20 cellular contexts compared by ENCODE assay signal in the genomic region with DNA sequence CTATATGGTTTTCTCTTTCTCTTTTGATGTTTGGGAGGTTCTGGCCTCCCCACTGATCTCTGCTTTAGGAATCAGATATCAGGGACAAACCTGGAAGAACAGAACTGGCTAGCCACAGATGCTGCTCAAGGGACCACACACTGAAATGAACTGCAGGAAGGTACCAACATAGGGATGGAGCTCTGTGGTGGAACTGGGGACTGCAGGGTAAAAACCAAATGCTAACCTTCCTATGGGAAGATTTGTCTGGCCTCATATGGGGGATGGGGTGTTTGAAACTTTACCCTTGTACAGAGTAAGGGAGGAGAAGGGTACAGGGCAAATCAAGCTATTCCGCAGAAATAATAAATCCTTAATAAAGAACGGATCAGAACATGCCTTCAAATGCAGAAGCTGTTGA. TPM values are rescaled to one million over a fixed set of nuclear protein-coding genes. Genes with fewer than 3 reads are reported as not detected.
A peak's percentile ranks its signal among the peaks of the same experiment; 100 is the strongest.
DNase-seq lines count a peak whose midpoint lies in the region; ATAC-seq, FAIRE-seq and TF ChIP-seq lines count a peak whose summit lies in the region.
"Had no signal": no experiment of that assay in that cellular context is flagged by ENCODE, and none has a peak within 500 bp of the region (broad histone marks: within the 10 kb centered on the region; RNA-seq: fewer than 3 reads in every experiment).

No MANE protein-coding gene starts in this region.

- no peak overlapping the region for H2AFZ ChIP-seq in HepG2 (ENCODE audit: low read length)

- peak; percentile 48 for ATAC-seq in HepG2
- ATAC-seq in right lobe of liver = no peak

- H3K4me2 ChIP-seq in HepG2 (ENCODE audit: low read depth, low read length) = no peak overlapping the region

- no peak for TF ChIP-seq CTCF in HepG2 (CRISPR knock-in tag; IDR thresholded peaks at IDR 0.05)
- TF ChIP-seq CTCF in right lobe of liver (IDR thresholded peaks at IDR 0.05) = no peak
- no peak for TF ChIP-seq CTCF in spleen (IDR thresholded peaks at IDR 0.05 in 8 of 11, conservative IDR thresholded peaks at IDR 0.05 in 3 of 11)

- TF ChIP-seq POLR2A in HepG2 (IDR thresholded peaks at IDR 0.05; ENCODE audit: insufficient read depth in 1 of 2, low read depth in 2 of 2, low read length in 2 of 2) (no peak), right lobe of liver (IDR thresholded peaks at IDR 0.05) (no peak), spleen (IDR thresholded peaks at IDR 0.05) (no peak)

- no peak overlapping the region for H3K4me3 ChIP-seq in HepG2 (replicated peaks in 1 of 3; ENCODE audit: insufficient read depth in 1 of 3, low read depth in 2 of 3, low read length in 3 of 3)
- no peak overlapping the region for H3K4me3 ChIP-seq in right lobe of liver
- H3K4me3 ChIP-seq in spleen = no peak overlapping the region
- H3K4me3 ChIP-seq: SJSA1 had no signal

- H3K4me1 ChIP-seq in HepG2 (ENCODE audit: insufficient read depth, low read length) (no peaks in the 10 kb centered on the region), right lobe of liver (no peaks in the 10 kb centered on the region), spleen (no peaks in the 10 kb centered on the region)
- H3K4me1 ChIP-seq: SJSA1 had no signal

- CTCF ChIA-PET in HepG2 (lab: Yijun Ruan, JAX; ENCODE audit: low intra/inter-chr PET ratio, low total read pairs) = no interaction called here

- H3K79me2 ChIP-seq in HepG2 (ENCODE audit: insufficient read depth, low read length) = no peaks in the 10 kb centered on the region

- H3K27me3 ChIP-seq in HepG2 (ENCODE audit: control insufficient read depth in 1 of 2, insufficient read depth in 2 of 2, low read length in 2 of 2) (no peaks in the 10 kb centered on the region), right lobe of liver (no peaks in the 10 kb centered on the region), spleen (replicated peaks in 1 of 7) (no peaks in the 10 kb centered on the region)

- TF ChIP-seq EP300 in HepG2 (IDR thresholded peaks at IDR 0.05; ENCODE audit: low read depth in 2 of 2, low read length in 2 of 2) (no peak), HepG2 (CRISPR knock-in tag; IDR thresholded peaks at IDR 0.05; ENCODE audit: borderline replicate concordance) (no peak)

- H3K27ac ChIP-seq in HepG2 (ENCODE audit: extremely low read length, insufficient read depth, low read length) (no peak overlapping the region), right lobe of liver (no peak overlapping the region), spleen (no peak overlapping the region)
- H3K27ac ChIP-seq: C4-2B, SJSA1 had no signal

- in situ Hi-C loops in HepG2 (cut with HindIII; ENCODE audit: extremely low pct_ligation_motif_present, low pct_unique_long_range_greater_than_20kb) = no loop called here
- in situ Hi-C loops in SK-MEL-5 (cut with HindIII; ENCODE audit: low pct_unique_long_range_greater_than_20kb, low sequenced_read_pairs) = no loop called here

- BruUV-seq in HepG2 (replicated peaks; lab: Mats Ljungman, UMichigan) = no TSS peak

- POLR2A ChIA-PET in HepG2 (lab: Yijun Ruan, JAX) = no interaction called here

- no peak for FAIRE-seq in HepG2 (lab: Jason Lieb, UNC)
- FAIRE-seq: H54, RCC 7860 had no signal

- no peaks in the 10 kb centered on the region for H3K9me3 ChIP-seq in HepG2 (ENCODE audit: low read length)
- H3K9me3 ChIP-seq in right lobe of liver = no peaks in the 10 kb centered on the region
- no peaks in the 10 kb centered on the region for H3K9me3 ChIP-seq in spleen
- H3K9me3 ChIP-seq: SJSA1 had no signal

- H3K36me3 ChIP-seq in HepG2 (replicated peaks in 1 of 2; ENCODE audit: control insufficient read depth in 1 of 2, insufficient read depth in 2 of 2, low read length in 2 of 2) (no peaks in the 10 kb centered on the region), right lobe of liver (no peaks in the 10 kb centered on the region), spleen (no peaks in the 10 kb centered on the region)
- H3K36me3 ChIP-seq: SJSA1 had no signal

- no peaks in the 10 kb centered on the region for H4K20me1 ChIP-seq in HepG2 (ENCODE audit: insufficient read depth, low read length)

- 93% methylated on average over 2 of the region's 2 CpGs for WGBS in HepG2 (ENCODE audit: low lambda C conversion rate)
- 69% methylated on average over 2 of the region's 2 CpGs for whole genome bisulfite sequencing in right lobe of liver (ENCODE audit: insufficient coverage, low coverage, low lambda C conversion rate, missing lambda C conversion rate)
- WGBS in spleen, 5 donors = 83 to 96% (median 93%) methylated on average over 2 of the region's 2 CpGs

- no peak for DNase-seq in HepG2 (ENCODE audit: low spot score)
- no peak for DNase-seq in right lobe of liver
- DNase-seq in SK-MEL-5 (ENCODE audit: low read depth, low spot score) = peak; percentile 5
- DNase-seq in iPS-NIHi11 (ENCODE audit: low spot score) = peak; percentile 21
- no peak for DNase-seq in spleen
- DNase-seq in NAMALWA (ENCODE audit: low spot score) = no peak
- no peak for DNase-seq in HUDEP-2 (lab: John Stamatoyannopoulos, UW; ENCODE audit: unreplicated experiment in 76 of 76)
- no peak for DNase-seq in COLO829 (ENCODE audit: low spot score)
- DNase-seq: GDM1, IMR-90, MV-4-11, NCI-H1694, NCI-H2081 treated with DMSO at 0.1 percent for 48 hours, NCI-H2171 treated with DMSO at 0.1 percent for 48 hours, NCI-H524 treated with DMSO at 0.1 percent for 48 hours, NCI-H82 had no signal

- TF ChIP-seq RAD21 in HepG2 (CRISPR knock-in tag; IDR thresholded peaks at IDR 0.05) = no peak

- H3K9ac ChIP-seq in HepG2 (ENCODE audit: insufficient read depth, low read depth, low read length) = no peak overlapping the region

- intact Hi-C loops in HepG2 (cut with micrococcal nuclease; ENCODE audit: unreplicated experiment) = no loop called here
- intact Hi-C loops in right lobe of liver (cut with DNase I) = no loop called here
- intact Hi-C loops in spleen (cut with DNase I; ENCODE audit: low total_unique reads) = no loop called here

TF ChIP-seq in HepG2, 621 proteins besides CTCF, POLR2A, EP300 and RAD21 (continues in another document):
- TF ChIP-seq, protein P1, sequence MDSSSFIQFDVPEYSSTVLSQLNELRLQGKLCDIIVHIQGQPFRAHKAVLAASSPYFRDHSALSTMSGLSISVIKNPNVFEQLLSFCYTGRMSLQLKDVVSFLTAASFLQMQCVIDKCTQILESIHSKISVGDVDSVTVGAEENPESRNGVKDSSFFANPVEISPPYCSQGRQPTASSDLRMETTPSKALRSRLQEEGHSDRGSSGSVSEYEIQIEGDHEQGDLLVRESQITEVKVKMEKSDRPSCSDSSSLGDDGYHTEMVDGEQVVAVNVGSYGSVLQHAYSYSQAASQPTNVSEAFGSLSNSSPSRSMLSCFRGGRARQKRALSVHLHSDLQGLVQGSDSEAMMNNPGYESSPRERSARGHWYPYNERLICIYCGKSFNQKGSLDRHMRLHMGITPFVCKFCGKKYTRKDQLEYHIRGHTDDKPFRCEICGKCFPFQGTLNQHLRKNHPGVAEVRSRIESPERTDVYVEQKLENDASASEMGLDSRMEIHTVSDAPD (CRISPR knock-in tag; IDR thresholded peaks at IDR 0.05) = no peak
- no peak for TF ChIP-seq GATAD2A (CRISPR knock-in tag; IDR thresholded peaks at IDR 0.05)
- no peak for TF ChIP-seq TAF1 (CRISPR knock-in tag; IDR thresholded peaks at IDR 0.05)
- no peak for TF ChIP-seq TBL1XR1 (IDR thresholded peaks at IDR 0.05; ENCODE audit: borderline replicate concordance, low read length, partially characterized antibody)
- no peak for TF ChIP-seq DMAP1 (CRISPR knock-in tag; IDR thresholded peaks at IDR 0.05)
- TF ChIP-seq ZNF10 (CRISPR knock-in tag; IDR thresholded peaks at IDR 0.05; ENCODE audit: borderline replicate concordance, low read depth) = no peak
- TF ChIP-seq SOX13 (IDR thresholded peaks at IDR 0.05) = no peak
- TF ChIP-seq SOX13 (CRISPR knock-in tag; conservative IDR thresholded peaks at IDR 0.05 in 1 of 2, IDR thresholded peaks at IDR 0.05 in 1 of 2) = no peak
- no peak for TF ChIP-seq ZNF724P (CRISPR knock-in tag; IDR thresholded peaks at IDR 0.05; ENCODE audit: borderline replicate concordance)
- TF ChIP-seq FOXO1 (CRISPR knock-in tag; IDR thresholded peaks at IDR 0.05) = no peak

RNA-seq across cellular contexts. Expression of a gene that starts 49.4 kb away (rescaled TPM):
- total RNA-seq in HepG2 (2016; rRNA removed; fragmentation: Illumina TruSeq; extraction: Trizol) (5.1 and 7.3 TPM in 2 replicates), right lobe of liver (1 to 10 TPM in 1 of 6 experiments, under 1 TPM in 5; 0.19 to 1.2 (median 0.63) TPM), spleen (1 to 10 TPM; 1.7 to 8.1 (median 3.1) TPM)
- total RNA-seq in HepG2 (2016; cell fraction: cytosol; rRNA removed; fragmentation: Illumina TruSeq; extraction: Trizol; ENCODE audit: low read depth) = 0.40 and 1.1 TPM in 2 replicates
- 4.3 and 8.0 TPM in 2 replicates for total RNA-seq in HepG2 (2016; cell fraction: insoluble cytoplasmic fraction; rRNA removed; fragmentation: Illumina TruSeq; extraction: Trizol)
- total RNA-seq in HepG2 (2016; cell fraction: membrane; rRNA removed; fragmentation: Illumina TruSeq; extraction: Trizol) = 2.5 and 3.4 TPM in 2 replicates
- 8.0 TPM in 2 replicates for total RNA-seq in HepG2 (2016; cell fraction: nucleus; rRNA removed; fragmentation: Illumina TruSeq; extraction: Trizol)
- polyA plus RNA-seq in HepG2 (2011; rRNA removed) (4.5 and 4.7 TPM in 2 replicates), spleen (under 1 TPM; 0.43 to 0.52 (median 0.51) TPM)
- polyA plus RNA-seq in HepG2 (2011; cell fraction: cytosol; rRNA removed) = 2.0 and 3.0 TPM in 2 replicates
- 1.8 and 2.0 TPM in 2 replicates for polyA plus RNA-seq in HepG2 (2011; cell fraction: nucleus; rRNA removed)
- 3.1 and 3.4 TPM in 2 replicates for polyA plus RNA-seq in HepG2 (2012)
- 0.42 and 0.61 TPM in 2 replicates for polyA plus RNA-seq in HepG2 (2016; cell fraction: cytosol; fragmentation: Illumina TruSeq; extraction: Trizol; ENCODE audit: low read depth)
- polyA plus RNA-seq in HepG2 (2016; cell fraction: insoluble cytoplasmic fraction; fragmentation: Illumina TruSeq; extraction: Trizol; ENCODE audit: low read depth) = 4.1 and 5.1 TPM in 2 replicates
- polyA plus RNA-seq in HepG2 (2016; cell fraction: membrane; fragmentation: Illumina TruSeq; extraction: Trizol; ENCODE audit: low read depth) = 1.4 and 1.7 TPM in 2 replicates
- polyA plus RNA-seq in HepG2 (2016; cell fraction: nucleus; fragmentation: Illumina TruSeq; extraction: Trizol; ENCODE audit: insufficient read depth, low read depth) = 8.6 and 10.3 TPM in 2 replicates
- 4.1 and 5.9 TPM in 2 replicates for polyA minus RNA-seq in HepG2 (2011; rRNA and poly(A)+ RNA removed; ENCODE audit: low replicate concordance)
- 3.6 and 4.6 TPM in 2 replicates for polyA minus RNA-seq in HepG2 (2011; cell fraction: cytosol; rRNA and poly(A)+ RNA removed)
- polyA minus RNA-seq in HepG2 (2011; cell fraction: nucleus; rRNA and poly(A)+ RNA removed) = 2.7 and 5.0 TPM in 2 replicates
- total RNA-seq in SK-MEL-5 (2014; rRNA removed; shearing (Covaris generic)) = 4.5 and 5.4 TPM in 2 replicates
- polyA plus RNA-seq in SK-MEL-5 (2015; cell fraction: cytosol; rRNA removed) = 6.8 and 8.6 TPM in 2 replicates
- polyA plus RNA-seq in SK-MEL-5 (2015; cell fraction: nucleus; rRNA removed) = 5.3 and 6.0 TPM in 2 replicates
- polyA plus RNA-seq: IMR-90 had no signal

Comparison
In these comparisons a context has a peak if more than half of its experiments do, and no peak if none do; other contexts are left out.
1. DNase-seq: peak in SK-MEL-5 (single experiment) and iPS-NIHi11 (single experiment); none in HepG2 (single experiment), right lobe of liver (0 of 3), spleen (single experiment), NAMALWA (single experiment), HUDEP-2 (0 of 76) and COLO829 (single experiment).